ENCODE assay signal across 19 cellular contexts in the genomic region with DNA sequence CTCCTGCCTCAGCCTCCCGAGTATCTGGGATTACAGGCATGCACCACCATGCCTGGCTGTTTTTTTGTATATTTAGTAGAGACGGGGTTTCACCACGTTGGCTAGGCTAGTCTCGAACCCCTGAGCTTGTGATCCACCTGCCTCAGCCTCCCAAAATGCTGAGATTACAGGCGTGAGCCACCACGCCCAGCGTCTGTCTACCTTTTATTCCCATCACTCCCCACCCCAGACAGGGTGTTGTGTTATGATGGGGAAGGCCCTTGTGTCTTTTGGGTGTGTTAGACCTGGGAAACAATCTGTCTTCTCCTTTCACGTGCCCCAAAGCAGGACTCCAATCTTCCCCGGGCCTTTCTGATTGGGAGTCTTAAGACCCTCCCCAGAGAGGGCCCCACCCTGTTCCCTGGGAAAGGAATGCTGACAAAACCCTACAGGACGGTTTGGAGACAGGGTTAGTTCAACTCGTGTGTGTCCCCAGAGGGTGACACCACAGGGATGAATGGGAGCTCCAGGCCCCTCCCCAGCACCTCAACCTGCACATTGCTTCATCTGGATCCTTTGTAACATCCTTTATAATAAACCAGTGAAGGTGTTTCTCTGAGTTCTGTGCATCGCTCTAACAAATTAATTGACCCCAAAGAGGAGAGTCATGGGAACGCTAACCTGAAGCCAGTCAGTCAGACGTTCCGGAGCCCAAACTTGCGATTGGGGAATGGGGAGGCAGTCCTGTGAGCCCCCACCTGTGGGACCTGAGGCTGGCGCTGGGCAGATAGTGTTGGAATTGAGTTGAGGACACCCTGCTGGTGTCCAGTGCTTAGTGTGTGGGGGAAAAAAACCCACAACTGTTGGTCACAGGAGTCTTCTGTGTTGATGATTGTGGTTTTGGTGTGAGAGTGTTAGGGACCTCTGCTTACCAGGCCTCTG. TPM values are rescaled to one million over a fixed set of nuclear protein-coding genes. Genes with fewer than 3 reads are reported as not detected.
A peak's percentile ranks its signal among the peaks of the same experiment; 100 is the strongest.
DNase-seq lines count a peak whose midpoint lies in the region; ATAC-seq and TF ChIP-seq lines count a peak whose summit lies in the region.
"Had no signal": no experiment of that assay in that cellular context is flagged by ENCODE, and none has a peak within 500 bp of the region (broad histone marks: within the 10 kb centered on the region; RNA-seq: fewer than 3 reads in every experiment).

No MANE protein-coding gene starts in this region.

- H3K4me2 ChIP-seq in H9 (ENCODE audit: insufficient read depth, insufficient read length, low read length) (no peak overlapping the region), neural progenitor cell (no peak overlapping the region)
- H3K4me2 ChIP-seq: KMS-11 had no signal

- H3K27me3 ChIP-seq in H9 (ENCODE audit: insufficient read depth, low read length) (no peaks in the 10 kb centered on the region), neural progenitor cell (no peaks in the 10 kb centered on the region)

- no peaks in the 10 kb centered on the region for H3K36me3 ChIP-seq in neural progenitor cell

- H3K23me2 ChIP-seq in H9 (ENCODE audit: insufficient read length, low read depth, low read length, poor library complexity, severe bottlenecking) = peaks cover 14% of the 10 kb centered on the region

- H3K23ac ChIP-seq in H9 (ENCODE audit: insufficient read length, low read depth, low read length) = no peak overlapping the region

- H3K14ac ChIP-seq in H9 (ENCODE audit: insufficient read depth, low read length) = no peak overlapping the region

- H2BK5ac ChIP-seq in H9 (ENCODE audit: insufficient read length, low read length) = no peak overlapping the region

- H3K27me3 Mint-ChIP-seq in activated T-cell treated with anti-CD3 and anti-CD28 coated beads, Interleukin-2, amount 50 U/mL, for 4 hours (ENCODE audit: low read depth) = no peaks in the 10 kb centered on the region
- H3K27me3 Mint-ChIP-seq in activated T-cell treated with anti-CD3 and anti-CD28 coated beads, Interleukin-2, amount 50 U/mL, for 72 hours (ENCODE audit: low read depth) = no peaks in the 10 kb centered on the region
- H3K27me3 Mint-ChIP-seq in H9 (ENCODE audit: low read depth) (peaks cover 3% of the 10 kb centered on the region), neural progenitor cell (ENCODE audit: insufficient read depth, low read depth) (peaks cover 7% of the 10 kb centered on the region)
- no peaks in the 10 kb centered on the region for H3K27me3 Mint-ChIP-seq in central memory CD8-positive, alpha-beta T cell

- no peak overlapping the region for H2BK120ac ChIP-seq in H9 (ENCODE audit: low read depth, low read length, poor library complexity, severe bottlenecking)

- H4K8ac ChIP-seq in H9 (replicated peaks; ENCODE audit: insufficient read length, low read depth, low read length) = no peak overlapping the region

- H3K9ac ChIP-seq in H9 (ENCODE audit: extremely low read depth, insufficient read length, low read length) (no peak overlapping the region), neural progenitor cell (no peak overlapping the region)
- H3K9ac ChIP-seq: KMS-11 had no signal

- H3K9me3 ChIP-seq in H9 (ENCODE audit: control insufficient read depth, low read depth, low read length) (no peaks in the 10 kb centered on the region), neural progenitor cell (ENCODE audit: low read depth) (no peaks in the 10 kb centered on the region)
- H3K9me3 ChIP-seq: tibial artery had no signal

- no peak for DNase-seq in activated T-cell treated with anti-CD3 and anti-CD28 coated beads, Interleukin-2, amount 50 U/mL, for 4 hours
- DNase-seq in activated T-cell treated with anti-CD3 and anti-CD28 coated beads, Interleukin-2, amount 50 U/mL, for 72 hours = no peak
- DNase-seq in H9 (peak; percentile 30), neural progenitor cell (ENCODE audit: low spot score) (peak; percentile 39), SK-N-DZ (ENCODE audit: low spot score) (no peak)
- no peak for DNase-seq in central memory CD8-positive, alpha-beta T cell (ENCODE audit: low spot score in 2 of 2)
- DNase-seq in stimulated activated CD4-positive, alpha-beta T cell treated with anti-CD3 and anti-CD28 coated beads, Interleukin-2, amount 100 ng/mL, for 24 hours = no peak
- DNase-seq: brain microvascular endothelial cell; effector CD4-positive, alpha-beta T cell; GDM1; NCI-H1417 treated with DMSO at 0.1 percent for 48 hours; NCI-H345; WERI-Rb-1 had no signal

- H3K27ac ChIP-seq in H9 (ENCODE audit: insufficient read length, low read depth, low read length) (no peak overlapping the region), neural progenitor cell (no peak overlapping the region)
- H3K27ac ChIP-seq: brain microvascular endothelial cell, HL-60, KMS-11, tibial artery, WERI-Rb-1 had no signal

- H3K79me2 ChIP-seq in H9 (ENCODE audit: insufficient read depth, low read length) = peaks cover 9% of the 10 kb centered on the region; the same call in 1 of the 2 replicates
- peaks cover 36% of the 10 kb centered on the region for H3K79me2 ChIP-seq in neural progenitor cell (ENCODE audit: low read depth)

- peaks cover 6% of the 10 kb centered on the region for H3K79me1 ChIP-seq in H9 (ENCODE audit: insufficient read depth, low read depth, low read length, poor library complexity, severe bottlenecking)

- no peak overlapping the region for H3K56ac ChIP-seq in H9 (ENCODE audit: insufficient read length, low read depth, low read length)

- H2BK12ac ChIP-seq in H9 (ENCODE audit: insufficient read length, low read depth, low read length) = no peak overlapping the region

- no peak overlapping the region for H2AK5ac ChIP-seq in H9 (ENCODE audit: insufficient read length, low read length)

- H3K4me1 ChIP-seq in H9 (ENCODE audit: insufficient read depth, low read length) (no peaks in the 10 kb centered on the region), neural progenitor cell (peaks cover 20% of the 10 kb centered on the region)

- H2BK20ac ChIP-seq in H9 (ENCODE audit: low read depth, low read length, poor library complexity, severe bottlenecking) = no peak overlapping the region

- peaks cover 5% of the 10 kb centered on the region for H3K36me3 Mint-ChIP-seq in activated T-cell treated with anti-CD3 and anti-CD28 coated beads, Interleukin-2, amount 50 U/mL, for 4 hours (ENCODE audit: insufficient read depth)
- peaks cover 0 to 8% of the 10 kb centered on the region in 2 donors for H3K36me3 Mint-ChIP-seq in activated T-cell treated with anti-CD3 and anti-CD28 coated beads, Interleukin-2, amount 50 U/mL, for 72 hours (ENCODE audit: insufficient read depth in 2 of 2)
- H3K36me3 Mint-ChIP-seq in H9 (ENCODE audit: insufficient read depth in 1 of 3, low read depth in 3 of 3) = peaks cover 3 to 17% (median 8%) of the 10 kb centered on the region in 3 experiments; a peak in 6 of 7 replicates
- H3K36me3 Mint-ChIP-seq in central memory CD8-positive, alpha-beta T cell (ENCODE audit: insufficient read depth) = peaks cover 19% of the 10 kb centered on the region
- peaks cover 3% of the 10 kb centered on the region for H3K36me3 Mint-ChIP-seq in neural progenitor cell

- no peak overlapping the region for H3K4ac ChIP-seq in H9 (ENCODE audit: low read depth, low read length)

- no peak overlapping the region for H3K27ac Mint-ChIP-seq in activated T-cell treated with anti-CD3 and anti-CD28 coated beads, Interleukin-2, amount 50 U/mL, for 72 hours
- H3K27ac Mint-ChIP-seq in H9 (peak overlapping the region; percentile 16 to 72 (median 31); a peak in 4 of 7 replicates), neural progenitor cell (no peak overlapping the region)
- H3K27ac Mint-ChIP-seq in central memory CD8-positive, alpha-beta T cell (ENCODE audit: low read depth) = no peak overlapping the region

- H3K4me3 ChIP-seq in neural progenitor cell = no peak overlapping the region
- H3K4me3 ChIP-seq: tibial artery had no signal

- H4K20me1 ChIP-seq in H9 (ENCODE audit: control insufficient read depth, insufficient read depth, insufficient read length) (no peaks in the 10 kb centered on the region), neural progenitor cell (ENCODE audit: low read depth) (peaks cover 16% of the 10 kb centered on the region)

- H4K5ac ChIP-seq in H9 (ENCODE audit: insufficient read length, low read depth, low read length) = no peak overlapping the region

- H3K18ac ChIP-seq in H9 (ENCODE audit: insufficient read length, low read depth, low read length) = no peak overlapping the region

- no peak overlapping the region for H2BK15ac ChIP-seq in H9 (ENCODE audit: low read depth, low read length)

- H3T11ph ChIP-seq in H9 (ENCODE audit: low read length) = no peak overlapping the region

- no peak for ATAC-seq in activated T-cell treated with anti-CD3 and anti-CD28 coated beads, Interleukin-2, amount 50 U/mL, for 4 hours
- ATAC-seq in activated T-cell treated with anti-CD3 and anti-CD28 coated beads, Interleukin-2, amount 50 U/mL, for 72 hours (replicated peaks in 1 of 2) = no peak
- no peak for ATAC-seq in central memory CD8-positive, alpha-beta T cell (replicated peaks; ENCODE audit: extremely low read depth, poor library complexity, severe bottlenecking)
- no peak for ATAC-seq in HG02885 (IDR thresholded peaks at IDR 0.05; ENCODE audit: poor library complexity, unreplicated experiment)
- ATAC-seq: left lobe of liver had no signal

- H3K9me3 Mint-ChIP-seq in activated T-cell treated with anti-CD3 and anti-CD28 coated beads, Interleukin-2, amount 50 U/mL, for 4 hours = no peaks in the 10 kb centered on the region
- H3K9me3 Mint-ChIP-seq in activated T-cell treated with anti-CD3 and anti-CD28 coated beads, Interleukin-2, amount 50 U/mL, for 72 hours = no peaks in the 10 kb centered on the region
- peaks cover 0 to 3% of the 10 kb centered on the region in 2 experiments; a peak in 2 of 5 replicates for H3K9me3 Mint-ChIP-seq in H9
- no peaks in the 10 kb centered on the region for H3K9me3 Mint-ChIP-seq in central memory CD8-positive, alpha-beta T cell
- no peaks in the 10 kb centered on the region for H3K9me3 Mint-ChIP-seq in neural progenitor cell

- H3K4me3 Mint-ChIP-seq in activated T-cell treated with anti-CD3 and anti-CD28 coated beads, Interleukin-2, amount 50 U/mL, for 4 hours = peak overlapping the region; percentile 37
- peak overlapping the region in 1 of 2 donors; percentile 44 for H3K4me3 Mint-ChIP-seq in activated T-cell treated with anti-CD3 and anti-CD28 coated beads, Interleukin-2, amount 50 U/mL, for 72 hours
- H3K4me3 Mint-ChIP-seq in H9 (peak overlapping the region in 1 of 2 experiments; percentile 61; a peak in 3 of 5 replicates), neural progenitor cell (peak overlapping the region; percentile 94)
- H3K4me3 Mint-ChIP-seq in central memory CD8-positive, alpha-beta T cell = peak overlapping the region; percentile 36

- H3F3A ChIP-seq in neural progenitor cell (ENCODE audit: low read depth) = peaks cover 19% of the 10 kb centered on the region

- TF ChIP-seq CTCF in H9 (conservative IDR thresholded peaks at IDR 0.05) = no peak
- TF ChIP-seq CTCF in neural progenitor cell (IDR thresholded peaks at IDR 0.05) = no peak

- H3K4me1 Mint-ChIP-seq in activated T-cell treated with anti-CD3 and anti-CD28 coated beads, Interleukin-2, amount 50 U/mL, for 4 hours (ENCODE audit: low read depth) = peaks cover 30% of the 10 kb centered on the region
- peaks cover 39% of the 10 kb centered on the region for H3K4me1 Mint-ChIP-seq in activated T-cell treated with anti-CD3 and anti-CD28 coated beads, Interleukin-2, amount 50 U/mL, for 72 hours (ENCODE audit: low read depth)
- peaks cover 18 to 32% of the 10 kb centered on the region in 2 experiments for H3K4me1 Mint-ChIP-seq in H9
- peaks cover 27% of the 10 kb centered on the region for H3K4me1 Mint-ChIP-seq in central memory CD8-positive, alpha-beta T cell
- peaks cover 23% of the 10 kb centered on the region for H3K4me1 Mint-ChIP-seq in neural progenitor cell

- H2AFZ ChIP-seq in H9 (ENCODE audit: low read length) (no peak overlapping the region), neural progenitor cell (replicated peaks) (no peak overlapping the region)

- no peak overlapping the region for H4K91ac ChIP-seq in H9 (ENCODE audit: insufficient read length, low read depth, low read length)

- no CpG with 5 or more reads among the region's 17 CpGs for WGBS in H9 (ENCODE audit: extremely low coverage, insufficient read length, low lambda C conversion rate)

RNA-seq across cellular contexts. Expression of a gene that starts 3.2 kb away (rescaled TPM):
- total RNA-seq in activated T-cell treated with anti-CD3 and anti-CD28 coated beads, Interleukin-2, amount 50 U/mL, for 4 hours = 100 to 1,000 TPM; 223 to 320 (median 298) TPM
- total RNA-seq in activated T-cell treated with anti-CD3 and anti-CD28 coated beads, Interleukin-2, amount 50 U/mL, for 72 hours = 100 to 1,000 TPM; 158 to 208 TPM
- total RNA-seq in H9 (2021) (319 and 331 TPM in 2 replicates), neural progenitor cell (ENCODE audit: low replicate concordance) (210 and 402 TPM in 2 replicates)
- polyA plus RNA-seq in SK-N-DZ (2014; cell fraction: cytosol; rRNA removed) = 449 and 479 TPM in 2 replicates
- 255 and 331 TPM in 2 replicates for polyA plus RNA-seq in SK-N-DZ (2014; cell fraction: nucleus; rRNA removed)

RNA-seq across cellular contexts. Expression of a gene that starts 7.1 kb away (rescaled TPM):
- total RNA-seq in activated T-cell treated with anti-CD3 and anti-CD28 coated beads, Interleukin-2, amount 50 U/mL, for 4 hours = under 1 TPM in 2 of 3 donors, not detected in 1; 0.13 to 0.32 TPM
- total RNA-seq in activated T-cell treated with anti-CD3 and anti-CD28 coated beads, Interleukin-2, amount 50 U/mL, for 72 hours = under 1 TPM in 1 of 2 donors, not detected in 1; 0.46 TPM
- total RNA-seq in H9 (2021) = not detected in 2 replicates
- total RNA-seq in neural progenitor cell (ENCODE audit: low replicate concordance) = 0.40 and 0.73 TPM in 2 replicates
- 0.09 and 0.15 TPM in 2 replicates for polyA plus RNA-seq in SK-N-DZ (2014; cell fraction: cytosol; rRNA removed)
- polyA plus RNA-seq in SK-N-DZ (2014; cell fraction: nucleus; rRNA removed) = 0.21 TPM in 1 of 2 replicates, not detected in the other
- total RNA-seq: left lobe of liver had no signal
- polyA plus RNA-seq: AG04450 had no signal

RNA-seq across cellular contexts. Expression of a gene that starts 18.0 kb away (rescaled TPM):
- total RNA-seq in activated T-cell treated with anti-CD3 and anti-CD28 coated beads, Interleukin-2, amount 50 U/mL, for 4 hours = not detected
- total RNA-seq in activated T-cell treated with anti-CD3 and anti-CD28 coated beads, Interleukin-2, amount 50 U/mL, for 72 hours = under 1 TPM in 1 of 2 donors, not detected in 1; 0.29 TPM
- total RNA-seq in H9 (2021) = not detected in 2 replicates
- not detected in 2 replicates for total RNA-seq in neural progenitor cell (ENCODE audit: low replicate concordance)
- polyA plus RNA-seq in SK-N-DZ (2014; cell fraction: cytosol; rRNA removed) = not detected in 2 replicates
- polyA plus RNA-seq in SK-N-DZ (2014; cell fraction: nucleus; rRNA removed) = not detected in 2 replicates
- total RNA-seq: left lobe of liver had no signal
- polyA plus RNA-seq: AG04450 had no signal

RNA-seq across cellular contexts. Expression of a gene that starts 27.8 kb away (rescaled TPM):
- 100 to 1,000 TPM; 537 to 551 (median 548) TPM for total RNA-seq in activated T-cell treated with anti-CD3 and anti-CD28 coated beads, Interleukin-2, amount 50 U/mL, for 4 hours
- total RNA-seq in activated T-cell treated with anti-CD3 and anti-CD28 coated beads, Interleukin-2, amount 50 U/mL, for 72 hours = 100 to 1,000 TPM; 696 to 731 TPM
- total RNA-seq in H9 (2021) (667 and 694 TPM in 2 replicates), neural progenitor cell (ENCODE audit: low replicate concordance) (82.3 and 119 TPM in 2 replicates)
- 30.2 and 43.2 TPM in 2 replicates for polyA plus RNA-seq in SK-N-DZ (2014; cell fraction: cytosol; rRNA removed)
- 483 and 895 TPM in 2 replicates for polyA plus RNA-seq in SK-N-DZ (2014; cell fraction: nucleus; rRNA removed)

RNA-seq across cellular contexts. Expression of a gene that starts 36.8 kb away (rescaled TPM):
- total RNA-seq in activated T-cell treated with anti-CD3 and anti-CD28 coated beads, Interleukin-2, amount 50 U/mL, for 4 hours = 10 to 100 TPM in 2 of 3 donors, 1 to 10 TPM in 1; 8.9 to 16.1 (median 13.2) TPM
- 10 to 100 TPM in 1 of 2 donors, 1 to 10 TPM in 1; 2.4 to 10.3 TPM for total RNA-seq in activated T-cell treated with anti-CD3 and anti-CD28 coated beads, Interleukin-2, amount 50 U/mL, for 72 hours
- total RNA-seq in H9 (2021) = not detected in 2 replicates
- total RNA-seq in neural progenitor cell (ENCODE audit: low replicate concordance) = not detected in 2 replicates
- 0.59 and 3.0 TPM in 2 replicates for polyA plus RNA-seq in SK-N-DZ (2014; cell fraction: cytosol; rRNA removed)
- polyA plus RNA-seq in SK-N-DZ (2014; cell fraction: nucleus; rRNA removed) = 12.7 and 14.8 TPM in 2 replicates
- total RNA-seq: left lobe of liver had no signal

Comparison
In these comparisons a context has a peak if more than half of its experiments do, and no peak if none do; other contexts are left out.
1. DNase-seq: peak in H9 (single experiment) and neural progenitor cell (single experiment); none in activated T-cell treated with anti-CD3 and anti-CD28 coated beads, Interleukin-2, amount 50 U/mL, for 4 hours (single experiment), activated T-cell treated with anti-CD3 and anti-CD28 coated beads, Interleukin-2, amount 50 U/mL, for 72 hours (0 of 2), central memory CD8-positive, alpha-beta T cell (0 of 2), stimulated activated CD4-positive, alpha-beta T cell treated with anti-CD3 and anti-CD28 coated beads, Interleukin-2, amount 100 ng/mL, for 24 hours (0 of 2) and SK-N-DZ (single experiment).
2. H3K27ac Mint-ChIP-seq: peak in H9 (3 of 3); none in activated T-cell treated with anti-CD3 and anti-CD28 coated beads, Interleukin-2, amount 50 U/mL, for 72 hours (single experiment), central memory CD8-positive, alpha-beta T cell (single experiment) and neural progenitor cell (single experiment).